Comparison of ENCODE assay signal across 20 cellular contexts in the genomic region with DNA sequence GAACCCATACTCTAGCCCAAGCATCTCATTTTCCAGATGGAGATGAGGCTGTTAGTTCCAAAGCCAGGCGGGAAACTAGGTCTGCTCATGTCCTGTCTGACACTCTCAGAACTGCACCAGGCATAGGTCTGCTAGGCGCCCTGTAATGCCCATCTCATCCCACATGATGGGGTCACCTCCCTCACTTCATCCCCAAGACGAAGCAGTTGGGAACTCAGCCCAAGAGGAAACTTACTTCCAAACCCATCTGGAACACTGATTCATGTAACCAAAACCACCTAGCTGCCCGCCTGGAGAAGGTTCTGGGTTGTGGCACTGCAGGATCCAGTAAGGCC.
DNase-seq lines count a peak whose midpoint lies in the region; ATAC-seq and TF ChIP-seq lines count a peak whose summit lies in the region.
"Had no signal": no experiment of that assay in that cellular context is flagged by ENCODE, and none has a peak within 500 bp of the region (broad histone marks: within the 10 kb centered on the region; RNA-seq: fewer than 3 reads in every experiment).

No MANE protein-coding gene starts in this region.

- H3K9me3 Mint-ChIP-seq in GM23338, result no peaks in the 10 kb centered on the region; the same call in 2 of the 3 replicates
- H3K9me3 Mint-ChIP-seq: activated CD4-positive, alpha-beta memory T cell treated with anti-CD3 and anti-CD28 coated beads, Interleukin-2, amount 10 ng/mL, durations not matched to agents 7 days and 5 days; natural killer cell treated with Interleukin-12 subunit alpha and Interleukin-12 subunit beta and Interleukin-15 and Interleukin-18, amount 100 ng/mL, for 72 hours; stimulated activated memory B cell treated with anti-CD40 and anti-IgM and Interleukin-4, amounts not matched to agents 10 μg/mL and 1 μg/mL and 100 μg/mL, for 72 hours had no signal

- WGBS in transverse colon (ENCODE audit: low coverage in 1 of 2), 2 donors, result 68% methylated on average over 4 of the region's 4 CpGs; no CpG with 5 or more reads in 1 of the 2 donors

- TF ChIP-seq EP300 in transverse colon (IDR thresholded peaks at IDR 0.05; ENCODE audit: low read depth), result no peak

- in situ Hi-C loops in transverse colon (cut with MboI; ENCODE audit: low pct_ligation_motif_present in 1 of 4, low pct_unique_long_range_greater_than_20kb in 1 of 4, low sequenced_read_pairs in 3 of 4), result loop anchor here (5.0 to 25.0 kb wide), 4 partner anchors 115 to 485 kb away; partner anchors contain the start of gene PRND (in 1 of the 4)

- H3K27ac Mint-ChIP-seq in GM23338, result no peak overlapping the region
- H3K27ac Mint-ChIP-seq: activated CD4-positive, alpha-beta memory T cell treated with anti-CD3 and anti-CD28 coated beads, Interleukin-2, amount 10 ng/mL, durations not matched to agents 7 days and 5 days; B cell; natural killer cell treated with Interleukin-12 subunit alpha and Interleukin-12 subunit beta and Interleukin-15 and Interleukin-18, amount 100 ng/mL, for 72 hours; stimulated activated memory B cell treated with anti-CD40 and anti-IgM and Interleukin-4, amounts not matched to agents 10 μg/mL and 1 μg/mL and 100 μg/mL, for 72 hours had no signal

- no peak overlapping the region for H3K27ac ChIP-seq in GM23338 (ENCODE audit: low read depth)
- H3K27ac ChIP-seq in PC-9, result no peak overlapping the region; the same call in 1 of the 2 replicates
- peak overlapping the region in 3 of 4 donors; percentile 33 to 84 (median 73) for H3K27ac ChIP-seq in transverse colon
- H3K27ac ChIP-seq: cardiac muscle cell, KMS-11, parathyroid adenoma, Peyer's patch had no signal

- H3K4me1 ChIP-seq in GM23338 (ENCODE audit: insufficient read depth) (no peaks in the 10 kb centered on the region), PC-9 (replicated peaks; ENCODE audit: insufficient read depth) (peaks cover 31% of the 10 kb centered on the region), transverse colon (peaks cover 0 to 44% (median 8%) of the 10 kb centered on the region in 4 donors)
- H3K4me1 ChIP-seq: Caco-2, parathyroid adenoma had no signal

- H3K9me3 ChIP-seq in PC-9 (ENCODE audit: insufficient read depth, low read depth) (no peaks in the 10 kb centered on the region), transverse colon (no peaks in the 10 kb centered on the region)
- H3K9me3 ChIP-seq: Caco-2, Peyer's patch, tibial nerve had no signal

- H3K27me3 ChIP-seq in GM23338 (ENCODE audit: insufficient read depth) (no peaks in the 10 kb centered on the region), PC-9 (ENCODE audit: insufficient read depth, low read depth) (no peaks in the 10 kb centered on the region), transverse colon (peaks cover 20% of the 10 kb centered on the region)
- H3K27me3 ChIP-seq: Peyer's patch, tibial nerve had no signal

- H3F3A ChIP-seq in GM23338 (replicated peaks; ENCODE audit: low read depth) (no peaks in the 10 kb centered on the region), PC-9 (ENCODE audit: insufficient read depth, low read depth) (peaks cover 21% of the 10 kb centered on the region)

- no peaks in the 10 kb centered on the region for H3K36me3 ChIP-seq in GM23338 (ENCODE audit: insufficient read depth)
- H3K36me3 ChIP-seq in PC-9 (ENCODE audit: low read depth), result no peaks in the 10 kb centered on the region
- H3K36me3 ChIP-seq in transverse colon, result no peaks in the 10 kb centered on the region
- H3K36me3 ChIP-seq: cardiac muscle cell, Peyer's patch, tibial nerve had no signal

- intact Hi-C loops in PC-9 (cut with micrococcal nuclease; ENCODE audit: unreplicated experiment) (loop anchor here (10.0 kb wide), 1 partner anchor 593 kb away; no protein-coding TSS in a partner anchor), transverse colon (cut with DNase I; ENCODE audit: low total_unique reads) (no loop called here)

- no peak overlapping the region for H3K4me2 ChIP-seq in GM23338
- peak overlapping the region; percentile 76; the same call in 1 of the 2 replicates for H3K4me2 ChIP-seq in PC-9
- H3K4me2 ChIP-seq: KMS-11 had no signal

- H3K27me3 Mint-ChIP-seq in GM23338 (ENCODE audit: insufficient read depth, low read depth, poor library complexity), result peaks cover 1% of the 10 kb centered on the region

- H3K36me3 Mint-ChIP-seq in GM23338 (ENCODE audit: low read depth), result no peaks in the 10 kb centered on the region
- H3K36me3 Mint-ChIP-seq: natural killer cell treated with Interleukin-12 subunit alpha and Interleukin-12 subunit beta and Interleukin-15 and Interleukin-18, amount 100 ng/mL, for 72 hours; stimulated activated memory B cell treated with anti-CD40 and anti-IgM and Interleukin-4, amounts not matched to agents 10 μg/mL and 1 μg/mL and 100 μg/mL, for 72 hours had no signal

- TF ChIP-seq POLR2A in transverse colon (IDR thresholded peaks at IDR 0.05), result no peak

- ATAC-seq in GM23338, result no peak
- ATAC-seq: natural killer cell treated with Interleukin-12 subunit alpha and Interleukin-12 subunit beta and Interleukin-15 and Interleukin-18, amount 100 ng/mL, for 72 hours; stimulated activated memory B cell treated with anti-CD40 and anti-IgM and Interleukin-4, amounts not matched to agents 10 μg/mL and 1 μg/mL and 100 μg/mL, for 72 hours had no signal

- no peaks in the 10 kb centered on the region for H3K79me2 ChIP-seq in GM23338 (replicated peaks; ENCODE audit: insufficient read depth)
- no peaks in the 10 kb centered on the region for H3K79me2 ChIP-seq in PC-9 (ENCODE audit: low read depth)
- H3K79me2 ChIP-seq: parathyroid adenoma had no signal

- H2AFZ ChIP-seq in GM23338 (no peak overlapping the region; the same call in 1 of the 2 replicates), PC-9 (no peak overlapping the region)
- H2AFZ ChIP-seq: parathyroid adenoma had no signal

- H4K20me1 ChIP-seq in GM23338 (replicated peaks; ENCODE audit: insufficient read depth), result no peaks in the 10 kb centered on the region
- no peaks in the 10 kb centered on the region for H4K20me1 ChIP-seq in PC-9 (ENCODE audit: insufficient read depth)

- TF ChIP-seq CTCF in GM23338 (conservative IDR thresholded peaks at IDR 0.05; ENCODE audit: low read depth in 2 of 2), result peak in 1 of 2 experiments; percentile 23; a peak in 1 of 4 replicates
- TF ChIP-seq CTCF in PC-9 (conservative IDR thresholded peaks at IDR 0.05), result no peak
- no peak for TF ChIP-seq CTCF in fibroblast of mammary gland (conservative IDR thresholded peaks at IDR 0.05; ENCODE audit: control insufficient read depth, insufficient read depth, low read depth, low read length)
- no peak for TF ChIP-seq CTCF in transverse colon (IDR thresholded peaks at IDR 0.05)

- CTCF ChIA-PET in PC-9 (lab: Charles Lee), result interaction anchor here (0.6 to 2.3 kb wide), 4 partner anchors 11 to 351 kb away, joined by 3 to 8 read pairs (median 8); no protein-coding TSS in a partner anchor

- POLR2A ChIA-PET in PC-9 (lab: Charles Lee; ENCODE audit: unreplicated experiment), result no interaction called here

- H3K4me3 Mint-ChIP-seq in GM23338, result no peak overlapping the region
- H3K4me3 Mint-ChIP-seq: activated CD4-positive, alpha-beta memory T cell treated with anti-CD3 and anti-CD28 coated beads, Interleukin-2, amount 10 ng/mL, durations not matched to agents 7 days and 5 days; B cell; natural killer cell treated with Interleukin-12 subunit alpha and Interleukin-12 subunit beta and Interleukin-15 and Interleukin-18, amount 100 ng/mL, for 72 hours; stimulated activated memory B cell treated with anti-CD40 and anti-IgM and Interleukin-4, amounts not matched to agents 10 μg/mL and 1 μg/mL and 100 μg/mL, for 72 hours had no signal

- no peaks in the 10 kb centered on the region for H3K9me2 ChIP-seq in GM23338 (ENCODE audit: insufficient read depth)
- H3K9me2 ChIP-seq in PC-9 (ENCODE audit: insufficient read depth), result no peaks in the 10 kb centered on the region

- no peaks in the 10 kb centered on the region; the same call in 2 of the 3 replicates for H3K4me1 Mint-ChIP-seq in GM23338
- H3K4me1 Mint-ChIP-seq: activated CD4-positive, alpha-beta memory T cell treated with anti-CD3 and anti-CD28 coated beads, Interleukin-2, amount 10 ng/mL, durations not matched to agents 7 days and 5 days had no signal

- peak; percentile 18 for DNase-seq in GM23338 (ENCODE audit: low spot score)
- DNase-seq in PC-9, result no peak
- peak; percentile 45 for DNase-seq in fibroblast of mammary gland (ENCODE audit: low read depth)
- no peak for DNase-seq in transverse colon
- no peak for DNase-seq in NCI-H146 treated with DMSO at 0.1 percent for 48 hours (lab: John Stamatoyannopoulos, UW; ENCODE audit: unreplicated experiment)
- no peak for DNase-seq in NCI-H345 (lab: John Stamatoyannopoulos, UW)
- DNase-seq in NCI-H82 treated with DMSO at 0.1 percent for 48 hours (lab: John Stamatoyannopoulos, UW; ENCODE audit: unreplicated experiment), result no peak
- DNase-seq: activated CD4-positive, alpha-beta memory T cell treated with anti-CD3 and anti-CD28 coated beads, Interleukin-2, amount 10 ng/mL, durations not matched to agents 7 days and 5 days; activated CD4-positive, CD25-positive, alpha-beta regulatory T cell; activated naive CD4-positive, alpha-beta T cell treated with Interleukin-2 at 50 U/mL for 16 hours; Caco-2; Peyer's patch; stimulated activated CD4-positive, alpha-beta T cell treated with anti-CD3 and anti-CD28 coated beads, Interleukin-1b, Interleukin-23, amount 100 ng/mL, for 48 hours had no signal

- BruUV-seq in PC-9 (replicated peaks; lab: Mats Ljungman, UMichigan), result no TSS peak

- H3K4me3 ChIP-seq in GM23338 (no peak overlapping the region), PC-9 (no peak overlapping the region), fibroblast of mammary gland (ENCODE audit: control insufficient read depth, low read depth, low read length) (no peak overlapping the region), transverse colon (no peak overlapping the region)
- H3K4me3 ChIP-seq: cardiac muscle cell, Peyer's patch, tibial nerve had no signal

TF ChIP-seq in GM23338, 12 proteins besides CTCF, POLR2A, EP300 and RAD21 (continues in another document):
- TF ChIP-seq NANOG (IDR thresholded peaks at IDR 0.05; ENCODE audit: borderline replicate concordance), result no peak
- TF ChIP-seq JUNB (IDR thresholded peaks at IDR 0.05; ENCODE audit: unreplicated experiment), result no peak

Comparison
In these comparisons a context has a peak if more than half of its experiments do, and no peak if none do; other contexts are left out.
1. DNase-seq: peak in GM23338 (single experiment) and fibroblast of mammary gland (single experiment); none in PC-9 (0 of 2), transverse colon (single experiment), NCI-H146 treated with DMSO at 0.1 percent for 48 hours (single experiment), NCI-H345 (single experiment) and NCI-H82 treated with DMSO at 0.1 percent for 48 hours (single experiment).
2. H3K27ac ChIP-seq: peak in transverse colon (3 of 4); none in GM23338 (single experiment) and PC-9 (single experiment).